Comparison of ENCODE assay signal across 1 cellular context in genomic region chr9:135898634-135899407, GRCh38.
A peak's percentile ranks its signal among the peaks of the same experiment; 100 is the strongest.
TF ChIP-seq lines count a peak whose summit lies in the region.

No MANE protein-coding gene starts in this region.

TF ChIP-seq in K562, 482 proteins besides CTCF, POLR2A, EP300 and RAD21 (continued from another document):
- TF ChIP-seq CBFA2T2 (conservative IDR thresholded peaks at IDR 0.05): 0 out of 2 replicates have a peak, but pooled peaks have one; percentile 19
- no peak for TF ChIP-seq TAF15 (IDR thresholded peaks at IDR 0.05; ENCODE audit: low read depth, low read length)
- TF ChIP-seq ZNF318 (IDR thresholded peaks at IDR 0.05; ENCODE audit: borderline replicate concordance in 1 of 2, low read depth in 1 of 2): no peak
- TF ChIP-seq CBFA2T3 (IDR thresholded peaks at IDR 0.05): 0 out of 2 replicates have a peak, but pooled peaks have one; percentile 26
